Comparison of ENCODE assay signal across 8 cellular contexts in genomic region chr12:64625243-64626077, GRCh38. TPM values are rescaled to one million over a fixed set of nuclear protein-coding genes. Genes with fewer than 3 reads are reported as not detected.
DNase-seq lines count a peak whose midpoint lies in the region; ATAC-seq and TF ChIP-seq lines count a peak whose summit lies in the region.

No MANE protein-coding gene starts in this region.

- TF ChIP-seq POLR2A in Peyer's patch (IDR thresholded peaks at IDR 0.05) (no peak), gastrocnemius medialis (IDR thresholded peaks at IDR 0.05) (no peak)

- ATAC-seq in GM18520 (IDR thresholded peaks at IDR 0.05; ENCODE audit: unreplicated experiment) (peak; percentile 29), HG03064 (IDR thresholded peaks at IDR 0.05; ENCODE audit: low read depth, unreplicated experiment) (peak; percentile 45), gastrocnemius medialis (peak; percentile 67 to 74)

- H3K4me3 ChIP-seq in AG04449 (ENCODE audit: low read depth, low read length) (peak overlapping the region; percentile 40), Peyer's patch (peak overlapping the region; percentile 13 to 41 (median 34)), iPS-18a (ENCODE audit: low read length) (no peak overlapping the region), gastrocnemius medialis (peak overlapping the region; percentile 19 to 50 (median 34))

- no peaks in the 10 kb centered on the region for H3K9me3 ChIP-seq in Peyer's patch
- no peaks in the 10 kb centered on the region for H3K9me3 ChIP-seq in iPS-18a (ENCODE audit: control insufficient read depth, low read depth, low read length)
- H3K9me3 ChIP-seq in gastrocnemius medialis: no peaks in the 10 kb centered on the region

- CTCF ChIA-PET in AG04449 (lab: Yijun Ruan, JAX): interaction anchor here (0.8 to 2.3 kb wide), 3 partner anchors 71 to 76 kb away, joined by 3 to 9 read pairs (median 3); no protein-coding TSS in a partner anchor

- no peak for TF ChIP-seq CTCF in AG04449 (IDR thresholded peaks at IDR 0.05; ENCODE audit: insufficient read depth, low read length, missing control alignments)
- TF ChIP-seq CTCF in Peyer's patch (IDR thresholded peaks at IDR 0.05): no peak
- TF ChIP-seq CTCF in gastrocnemius medialis (IDR thresholded peaks at IDR 0.05 in 4 of 5, conservative IDR thresholded peaks at IDR 0.05 in 1 of 5): no peak

- intact Hi-C loops in gastrocnemius medialis (cut with DNase I; ENCODE audit: low total_unique reads): no loop called here

- H3K4me1 ChIP-seq in Peyer's patch (peaks cover 0 to 25% (median 10%) of the 10 kb centered on the region in 4 donors), iPS-18a (ENCODE audit: control insufficient read depth, low read depth, low read length) (peaks cover 21% of the 10 kb centered on the region), gastrocnemius medialis (peaks cover 9 to 23% of the 10 kb centered on the region in 2 donors)

- peak overlapping the region; percentile 9 for H3K9ac ChIP-seq in iPS-18a (ENCODE audit: low read length)

- in situ Hi-C loops in gastrocnemius medialis (cut with MboI; ENCODE audit: low sequenced_read_pairs in 4 of 4): no loop called here

- DNase-seq in AG04449 (ENCODE audit: low read depth, low spot score): peak; percentile 67
- peak; percentile 52 to 71 (median 59) for DNase-seq in Peyer's patch
- peak; percentile 87 for DNase-seq in astrocyte of the hippocampus (ENCODE audit: low read depth, low spot score)
- peak; percentile 15 to 17 for DNase-seq in gastrocnemius medialis
- no peak for DNase-seq in NCI-H524 treated with DMSO at 0.1 percent for 48 hours (lab: John Stamatoyannopoulos, UW)

- H3K27ac ChIP-seq in Peyer's patch (peak overlapping the region; percentile 76 to 87 (median 84)), iPS-18a (ENCODE audit: low read length) (peak overlapping the region; percentile 62), gastrocnemius medialis (peak overlapping the region; percentile 62 to 76 (median 70))

- H3K27me3 ChIP-seq in Peyer's patch (no peaks in the 10 kb centered on the region), iPS-18a (ENCODE audit: control insufficient read depth, insufficient read depth, low read length) (no peaks in the 10 kb centered on the region), gastrocnemius medialis (no peaks in the 10 kb centered on the region)

- H3K36me3 ChIP-seq in Peyer's patch (no peaks in the 10 kb centered on the region), iPS-18a (ENCODE audit: control insufficient read depth, low read depth, low read length) (no peaks in the 10 kb centered on the region), gastrocnemius medialis (no peaks in the 10 kb centered on the region)

- POLR2A ChIA-PET in AG04449 (lab: Yijun Ruan, JAX): interaction anchor here (0.6 kb wide), 1 partner anchor 16 kb away, joined by 3 read pairs; no protein-coding TSS in a partner anchor

RNA-seq across cellular contexts. Expression of gene RASSF3, which starts 15.2 kb away (rescaled TPM):
- total RNA-seq in Peyer's patch (10 to 100 TPM; 14.3 to 60.2 (median 27.2) TPM), gastrocnemius medialis (10 to 100 TPM in 1 of 4 donors, 1 to 10 TPM in 3; 5.2 to 11.5 (median 7.0) TPM)
